ENCODE assay signal across 10 cellular contexts in genomic region chr2:163471947-163472346, GRCh38.
DNase-seq lines count a peak whose midpoint lies in the region; ATAC-seq and TF ChIP-seq lines count a peak whose summit lies in the region.
"Had no signal": no experiment of that assay in that cellular context is flagged by ENCODE, and none has a peak within 500 bp of the region (broad histone marks: within the 10 kb centered on the region; RNA-seq: fewer than 3 reads in every experiment).

No MANE protein-coding gene starts in this region.

- ATAC-seq in foreskin keratinocyte: peak; percentile 41
- no peak for ATAC-seq in HG03469 (IDR thresholded peaks at IDR 0.05; ENCODE audit: unreplicated experiment)

- H3K9me3 ChIP-seq in testis: no peaks in the 10 kb centered on the region
- H3K9me3 ChIP-seq: BLaER1 treated with 17β-estradiol and CSF1 and Interleukin-3, amounts not matched to agents 10 nM and 100 nM had no signal

- TF ChIP-seq CTCF in foreskin keratinocyte (conservative IDR thresholded peaks at IDR 0.05) (peak; percentile 61), testis (IDR thresholded peaks at IDR 0.05) (no peak)

- DNase-seq in NCI-H748 (lab: John Stamatoyannopoulos, UW; ENCODE audit: unreplicated experiment): peak; percentile 63
- DNase-seq in NCI-H748 treated with DMSO at 0.1 percent for 48 hours (lab: John Stamatoyannopoulos, UW): no peak
- DNase-seq in RPMI7951 (ENCODE audit: low read depth): peak; percentile 9
- DNase-seq in foreskin keratinocyte: peak in 1 of 2 donors; percentile 28
- peak; percentile 8 for DNase-seq in superior temporal gyrus (ENCODE audit: extremely low spot score)
- DNase-seq in DMS114 treated with DMSO at 0.1 percent for 48 hours (lab: John Stamatoyannopoulos, UW; ENCODE audit: unreplicated experiment): no peak
- no peak for DNase-seq in testis
- DNase-seq: activated T-cell treated with anti-CD3 and anti-CD28 coated beads, Interleukin-2, amount 50 U/mL, for 48 hours had no signal

- no peak overlapping the region for H3K4me3 ChIP-seq in testis
- H3K4me3 ChIP-seq: BLaER1 treated with 17β-estradiol and CSF1 and Interleukin-3, amounts not matched to agents 10 nM and 100 nM had no signal

- intact Hi-C loops in testis (cut with DNase I; ENCODE audit: low total_unique reads): no loop called here

- H3K27ac ChIP-seq in foreskin keratinocyte (no peak overlapping the region), testis (no peak overlapping the region)
- H3K27ac ChIP-seq: BLaER1 treated with 17β-estradiol and CSF1 and Interleukin-3, amounts not matched to agents 10 nM and 100 nM had no signal

- no peaks in the 10 kb centered on the region for H3K36me3 ChIP-seq in testis (ENCODE audit: low read depth, missing control alignments)
- H3K36me3 ChIP-seq: BLaER1 treated with 17β-estradiol and CSF1 and Interleukin-3, amounts not matched to agents 10 nM and 100 nM had no signal

- H3K4me1 ChIP-seq in foreskin keratinocyte: no peaks in the 10 kb centered on the region
- H3K4me1 ChIP-seq in testis: no peaks in the 10 kb centered on the region

- no peak for TF ChIP-seq POLR2A in testis (IDR thresholded peaks at IDR 0.05)

- 45 to 47% methylated on average over 1 of the region's 1 CpG for WGBS in testis, 2 donors

- H3K27me3 ChIP-seq in foreskin keratinocyte (peaks cover 36% of the 10 kb centered on the region), testis (no peaks in the 10 kb centered on the region)
- H3K27me3 ChIP-seq: BLaER1 treated with 17β-estradiol and CSF1 and Interleukin-3, amounts not matched to agents 10 nM and 100 nM had no signal

Comparison
In these comparisons a context has a peak if more than half of its experiments do, and no peak if none do; other contexts are left out.
1. DNase-seq: peak in NCI-H748 (single experiment), RPMI7951 (single experiment) and superior temporal gyrus (single experiment); none in NCI-H748 treated with DMSO at 0.1 percent for 48 hours (single experiment), DMS114 treated with DMSO at 0.1 percent for 48 hours (single experiment) and testis (single experiment).